ENCODE assay signal across 9 cellular contexts in genomic region chr4:38128478-38129451, GRCh38.
DNase-seq lines count a peak whose midpoint lies in the region; ATAC-seq, FAIRE-seq and TF ChIP-seq lines count a peak whose summit lies in the region.
"Had no signal": no experiment of that assay in that cellular context is flagged by ENCODE, and none has a peak within 500 bp of the region (broad histone marks: within the 10 kb centered on the region; RNA-seq: fewer than 3 reads in every experiment).

No MANE protein-coding gene starts in this region.

- TF ChIP-seq POLR2A in GM12878 (IDR thresholded peaks at IDR 0.05; ENCODE audit: low read depth, low read length) = peak; percentile 46; the same call in 1 of the 2 replicates

- under 1% methylated on average over 7 of the region's 7 CpGs for WGBS in GM12878 (ENCODE audit: insufficient coverage, insufficient replicate concordance, low lambda C conversion rate, missing lambda C conversion rate)
- WGBS in trophoblast cell (ENCODE audit: extremely low coverage, insufficient coverage, insufficient read length) = no CpG with 5 or more reads among the region's 7 CpGs

- no peaks in the 10 kb centered on the region for H3K79me2 ChIP-seq in GM12878 (ENCODE audit: control insufficient read depth, insufficient read depth, low read length)
- peaks cover 2% of the 10 kb centered on the region for H3K79me2 ChIP-seq in trophoblast cell (ENCODE audit: control insufficient read depth, insufficient read depth, low read length, poor library complexity)

- DNase-seq in T-cell = peak; percentile 22 to 75 (median 53)
- peak; percentile 95 for DNase-seq in GM12878 (ENCODE audit: low read depth, low spot score)
- no peak for DNase-seq in trophoblast cell
- no peak for DNase-seq in foreskin melanocyte
- DNase-seq in HuH-7 (ENCODE audit: low spot score) = no peak
- DNase-seq in DMS153 treated with DMSO at 0.1 percent for 48 hours (lab: John Stamatoyannopoulos, UW; ENCODE audit: unreplicated experiment) = no peak

- H3K23ac ChIP-seq in trophoblast cell (ENCODE audit: low read length) = no peak overlapping the region

- H3K4me2 ChIP-seq in GM12878 (ENCODE audit: control insufficient read depth, insufficient read depth) (peak overlapping the region; percentile 78), trophoblast cell (ENCODE audit: low read length) (no peak overlapping the region)

- no peak overlapping the region for H2BK5ac ChIP-seq in trophoblast cell (ENCODE audit: low read depth, low read length, poor library complexity)

- peak overlapping the region; percentile 10 to 49 (median 32) for H3K4me3 Mint-ChIP-seq in T-cell

- no peak overlapping the region for H2BK120ac ChIP-seq in trophoblast cell (ENCODE audit: insufficient read depth, low read length, poor library complexity)

- no peaks in the 10 kb centered on the region for H3K9me3 Mint-ChIP-seq in T-cell

- no peaks in the 10 kb centered on the region for H4K20me1 ChIP-seq in GM12878 (ENCODE audit: control insufficient read depth, insufficient read depth)

- SMC1A ChIA-PET in GM12878 (lab: Charles Lee; ENCODE audit: uncharacterized antibody, unreplicated experiment) = interaction anchor here (0.7 to 7.7 kb wide), 28 partner anchors 9 to 1236 kb away, joined by 3 to 102 read pairs (median 5); no protein-coding TSS in a partner anchor

- H3K4me3 ChIP-seq in GM12878 (0 out of 2 replicates have a peak overlapping the region, but pooled peaks have one; percentile 5), trophoblast cell (ENCODE audit: low read depth, low read length) (no peak overlapping the region)
- H3K4me3 ChIP-seq: SK-N-MC had no signal

- H2BK12ac ChIP-seq in trophoblast cell (ENCODE audit: low read length) = peak overlapping the region; percentile 62

- H3K4me1 ChIP-seq in GM12878 (ENCODE audit: control insufficient read depth, insufficient read depth, low read length) (peaks cover 78% of the 10 kb centered on the region), trophoblast cell (ENCODE audit: control insufficient read depth in 1 of 2, insufficient read depth in 2 of 2, low read length in 2 of 2) (peaks cover 24 to 27% of the 10 kb centered on the region in 2 experiments)

- H3K9me3 ChIP-seq in GM12878 (replicated peaks; ENCODE audit: control insufficient read depth, insufficient read depth, low read length) (no peaks in the 10 kb centered on the region; the same call in 2 of the 3 replicates), trophoblast cell (ENCODE audit: insufficient read depth, low read depth, low read length) (no peaks in the 10 kb centered on the region)

- in situ Hi-C loops in GM12878 (cut with MboI) = loop anchor here (25.0 kb wide), 1 partner anchor 1484 kb away; no protein-coding TSS in a partner anchor

- H3K18ac ChIP-seq in trophoblast cell (ENCODE audit: low read length) = peak overlapping the region; percentile 69

- intact Hi-C loops in GM12878 (cut with micrococcal nuclease; ENCODE audit: unreplicated experiment) = loop anchor here (1.0 to 2.0 kb wide), 3 partner anchors 50 to 602 kb away; no protein-coding TSS in a partner anchor

- H3K36me3 ChIP-seq in GM12878 (ENCODE audit: control insufficient read depth in 2 of 2, insufficient read depth in 2 of 2, low read length in 1 of 2) = peaks cover 1 to 3% of the 10 kb centered on the region in 2 experiments; a peak in 3 of 4 replicates
- peaks cover 5 to 15% of the 10 kb centered on the region in 2 experiments for H3K36me3 ChIP-seq in trophoblast cell (ENCODE audit: control insufficient read depth in 1 of 2, insufficient read depth in 2 of 2, low read length in 2 of 2)

- POLR2A ChIA-PET in T-cell (lab: Charles Lee) (interaction anchor here in 1 of 2 donors (0.6 kb wide), 2 partner anchors 10 to 708 kb away, joined by 3 to 7 read pairs; no protein-coding TSS in a partner anchor), GM12878 (lab: Charles Lee) (interaction anchor here (0.6 to 2.5 kb wide), 18 partner anchors 9 to 375 kb away, joined by 3 to 13 read pairs (median 4); no protein-coding TSS in a partner anchor)

- ATAC-seq in GM18868 (IDR thresholded peaks at IDR 0.05; ENCODE audit: unreplicated experiment) (peak; percentile 63), HG02938 (IDR thresholded peaks at IDR 0.05; ENCODE audit: unreplicated experiment) (peak; percentile 33), T-cell (replicated peaks in 1 of 4) (peak; percentile 23 to 47 (median 38)), GM12878 (peak; percentile 77)

- H3K27ac ChIP-seq in GM12878 (ENCODE audit: control insufficient read depth, insufficient read depth) (peak overlapping the region; percentile 96), trophoblast cell (ENCODE audit: low read depth, low read length) (no peak overlapping the region)
- H3K27ac ChIP-seq: SK-N-MC had no signal

- FAIRE-seq in GM12878 (lab: Jason Lieb, UNC) = peak; percentile 69

- H3K4ac ChIP-seq in trophoblast cell (ENCODE audit: low read depth, low read length) = no peak overlapping the region

- TSS peak; percentile 80 for BruUV-seq in GM12878 (replicated peaks; lab: Mats Ljungman, UMichigan)

- peak overlapping the region; percentile 44 for H2AK5ac ChIP-seq in trophoblast cell (ENCODE audit: low read length)

- no peak overlapping the region for H4K8ac ChIP-seq in trophoblast cell (ENCODE audit: low read depth, low read length)

- H4K12ac ChIP-seq in trophoblast cell (ENCODE audit: low read depth, low read length) = no peak overlapping the region

- peaks cover 60 to 69% (median 62%) of the 10 kb centered on the region in 3 donors for H3K4me1 Mint-ChIP-seq in T-cell

- H3K14ac ChIP-seq in trophoblast cell (ENCODE audit: low read length) = no peak overlapping the region

- H3K27me3 ChIP-seq in GM12878 (replicated peaks in 1 of 2; ENCODE audit: control insufficient read depth in 2 of 2, insufficient read depth in 2 of 2, low read length in 1 of 2) (no peaks in the 10 kb centered on the region), trophoblast cell (ENCODE audit: insufficient read depth, low read length) (no peaks in the 10 kb centered on the region)

- H4K91ac ChIP-seq in trophoblast cell (ENCODE audit: low read depth, low read length) = peak overlapping the region; percentile 29

- TF ChIP-seq CTCF in GM12878 (IDR thresholded peaks at IDR 0.05 in 2 of 3, conservative IDR thresholded peaks at IDR 0.05 in 1 of 3; ENCODE audit: control insufficient read depth in 2 of 3, extremely low read depth in 1 of 3, insufficient read depth in 1 of 3, low read depth in 3 of 3, low read length in 3 of 3) = no peak

- H3K27me3 Mint-ChIP-seq in T-cell = no peaks in the 10 kb centered on the region

- H3K9ac ChIP-seq in GM12878 (ENCODE audit: control insufficient read depth, insufficient read depth, low read length) (peak overlapping the region; percentile 74), trophoblast cell (ENCODE audit: low read length) (no peak overlapping the region)

- peaks cover 28% of the 10 kb centered on the region for H3K36me3 Mint-ChIP-seq in T-cell

- peaks cover 7% of the 10 kb centered on the region for H3K79me1 ChIP-seq in trophoblast cell (ENCODE audit: low read length)

- peak; percentile 96 to 98 for TF ChIP-seq EP300 in GM12878 (IDR thresholded peaks at IDR 0.05; ENCODE audit: borderline replicate concordance in 1 of 2, control insufficient read depth in 1 of 2, low read depth in 2 of 2, low read length in 2 of 2)

- H3K27ac Mint-ChIP-seq in T-cell = peak overlapping the region; percentile 87 to 92

- H2AFZ ChIP-seq in GM12878 (ENCODE audit: control insufficient read depth, low read depth, low read length) (no peak overlapping the region; the same call in 1 of the 2 replicates), trophoblast cell (ENCODE audit: insufficient read depth, low read length, poor library complexity) (no peak overlapping the region)

- RAD21 ChIA-PET in GM12878 (lab: Charles Lee; ENCODE audit: unreplicated experiment) = interaction anchor here (0.7 to 9.1 kb wide), 23 partner anchors 10 to 677 kb away, joined by 3 to 128 read pairs (median 7); partner anchors contain the start of gene TLR10

- CTCF ChIA-PET in T-cell (lab: Charles Lee) (interaction anchor here (0.6 to 0.7 kb wide), 4 partner anchors 14 to 553 kb away, joined by 3 to 4 read pairs (median 4); no protein-coding TSS in a partner anchor), GM12878 (lab: Yijun Ruan, JAX) (interaction anchor here (0.6 to 2.4 kb wide), 18 partner anchors 9 to 732 kb away, joined by 3 to 14 read pairs (median 5); no protein-coding TSS in a partner anchor)

- TF ChIP-seq RAD21 in GM12878 (IDR thresholded peaks at IDR 0.05; ENCODE audit: insufficient read depth, low read depth, low read length) = no peak; the same call in 1 of the 2 replicates

TF ChIP-seq in GM12878, 131 proteins besides CTCF, POLR2A, EP300 and RAD21 (continues in another document):
- no peak for TF ChIP-seq ZBTB40 (IDR thresholded peaks at IDR 0.05; ENCODE audit: borderline replicate concordance)

Comparison
In these comparisons a context has a peak if more than half of its experiments do, and no peak if none do; other contexts are left out.
1. DNase-seq: peak in T-cell (34 of 34) and GM12878 (single experiment); none in trophoblast cell (0 of 2), foreskin melanocyte (single experiment), HuH-7 (single experiment) and DMS153 treated with DMSO at 0.1 percent for 48 hours (single experiment).
2. Peak in every context shown above with its lines, with median percentiles within 50 percentile points of each other: ATAC-seq.